1 cellular context compared by ENCODE assay signal in genomic region chr6:139134817-139135577, GRCh38.
TF ChIP-seq lines count a peak whose summit lies in the region.

TSS of gene HECA (plus strand) at chr6:139135080. CDS start at chr6:139135397, 317 bp downstream.

TF ChIP-seq in K562, 482 proteins besides CTCF, POLR2A, EP300 and RAD21 (continued from another document and continues in another):
- TF ChIP-seq MTF1 (CRISPR knock-in tag; IDR thresholded peaks at IDR 0.05; ENCODE audit: borderline replicate concordance): no peak
- 0 out of 2 replicates have a peak, but pooled peaks have one; percentile 10 for TF ChIP-seq HOMEZ (CRISPR knock-in tag; IDR thresholded peaks at IDR 0.05)
- peak; percentile 74; the same call in 1 of the 2 replicates for TF ChIP-seq E2F1 (CRISPR knock-in tag; IDR thresholded peaks at IDR 0.05)
- peak; percentile 59; the same call in 1 of the 2 replicates for TF ChIP-seq KDM2B (CRISPR knock-in tag; IDR thresholded peaks at IDR 0.05)
- TF ChIP-seq CTBP1 (IDR thresholded peaks at IDR 0.05; ENCODE audit: borderline replicate concordance): peak; percentile 91
- peak; percentile 45; the same call in 1 of the 2 replicates for TF ChIP-seq ZBTB17 (CRISPR knock-in tag; IDR thresholded peaks at IDR 0.05)
- TF ChIP-seq ZFX (CRISPR knock-in tag; IDR thresholded peaks at IDR 0.05): peak; percentile 44
- peak; percentile 60 to 81 for TF ChIP-seq MNT (conservative IDR thresholded peaks at IDR 0.05)
- peak; percentile 56 to 86 for TF ChIP-seq E2F6 (IDR thresholded peaks at IDR 0.05; ENCODE audit: borderline replicate concordance in 1 of 2, extremely low read depth in 1 of 2, insufficient read depth in 1 of 2, insufficient read length in 1 of 2, low read depth in 1 of 2, low read length in 1 of 2, poor library complexity in 1 of 2, severe bottlenecking in 1 of 2)
- TF ChIP-seq MEIS2 (IDR thresholded peaks at IDR 0.05; ENCODE audit: partially characterized antibody): peak; percentile 31
- TF ChIP-seq GMEB1 (CRISPR knock-in tag; IDR thresholded peaks at IDR 0.05): peak; percentile 41; the same call in 1 of the 2 replicates
- TF ChIP-seq ETS2 (tag; IDR thresholded peaks at IDR 0.05; ENCODE audit: borderline replicate concordance, poor library complexity, severe bottlenecking): no peak
- TF ChIP-seq CEBPG (CRISPR knock-in tag; IDR thresholded peaks at IDR 0.05): peak; percentile 62
- no peak for TF ChIP-seq CEBPG (tag; conservative IDR thresholded peaks at IDR 0.05 in 1 of 2, IDR thresholded peaks at IDR 0.05 in 1 of 2)
- no peak for TF ChIP-seq HDGF (IDR thresholded peaks at IDR 0.05)
- peak; percentile 90 for TF ChIP-seq ESRRA (IDR thresholded peaks at IDR 0.05; ENCODE audit: borderline replicate concordance, low read depth)
- TF ChIP-seq HCFC1 (IDR thresholded peaks at IDR 0.05; ENCODE audit: low read depth, low read length): peak; percentile 52
- peak; percentile 14; the same call in 1 of the 2 replicates for TF ChIP-seq ZBTB33 (CRISPR knock-in tag; IDR thresholded peaks at IDR 0.05)
- no peak for TF ChIP-seq RFX7 (CRISPR knock-in tag; IDR thresholded peaks at IDR 0.05)
- no peak for TF ChIP-seq ZNF740 (CRISPR knock-in tag; IDR thresholded peaks at IDR 0.05)
- TF ChIP-seq ZNF740 (tag; IDR thresholded peaks at IDR 0.05): no peak
- no peak for TF ChIP-seq ELF2 (CRISPR knock-in tag; IDR thresholded peaks at IDR 0.05)
- no peak for TF ChIP-seq POLR2B (IDR thresholded peaks at IDR 0.05; ENCODE audit: low read depth, partially characterized antibody)
- peak; percentile 99 for TF ChIP-seq SP1 (CRISPR knock-in tag; IDR thresholded peaks at IDR 0.05)
- peak; percentile 88; the same call in 1 of the 2 replicates for TF ChIP-seq ZC3H11A (IDR thresholded peaks at IDR 0.05; ENCODE audit: low read depth, low read length)
- TF ChIP-seq E2F3 (CRISPR knock-in tag; IDR thresholded peaks at IDR 0.05): peak; percentile 90
- TF ChIP-seq SMAD4 (CRISPR knock-in tag; conservative IDR thresholded peaks at IDR 0.05): peak; percentile 67
- TF ChIP-seq KLF10 (CRISPR knock-in tag; IDR thresholded peaks at IDR 0.05): no peak
- peak; percentile 48 for TF ChIP-seq MGA (IDR thresholded peaks at IDR 0.05)
- peak; percentile 55 for TF ChIP-seq EGR1 (conservative IDR thresholded peaks at IDR 0.05)
- TF ChIP-seq OTX1 (CRISPR knock-in tag; IDR thresholded peaks at IDR 0.05): no peak
